In genomic region chr21:33831962-33832659, GRCh38 we compare ENCODE assay signal across 29 cellular contexts.
"Had no signal": no experiment of that assay in that cellular context is flagged by ENCODE, and none has a peak within 500 bp of the region (broad histone marks: within the 10 kb centered on the region; RNA-seq: fewer than 3 reads in every experiment).

No MANE protein-coding gene starts in this region.

- H3K27me3 ChIP-seq: esophagus muscularis mucosa, foreskin keratinocyte, heart right ventricle, ovary, sigmoid colon, stomach, suprapubic skin, transverse colon had no signal

- H3K36me3 ChIP-seq: ovary, prostate gland had no signal

- H3K36me3 Mint-ChIP-seq: activated CD8-positive, alpha-beta memory T cell treated with anti-CD3 and anti-CD28 coated beads, Interleukin-2, amount 10 ng/mL, durations not matched to agents 7 days and 5 days had no signal

- H3K4me3 ChIP-seq: esophagus muscularis mucosa, heart right ventricle, left ventricle myocardium inferior, ovary, prostate gland, sigmoid colon, stomach, suprapubic skin, transverse colon had no signal

- H3K9me3 Mint-ChIP-seq: activated B cell treated with CpG ODN at 0.5 μM for 24 hours; activated naive CD4-positive, alpha-beta T cell treated with anti-CD3 and anti-CD28 coated beads, Interleukin-2, amount 50 U/mL, for 24 hours; activated T-helper 2 cell treated with anti-CD3 and anti-CD28 coated beads, Interferon-gamma antibody, Interleukin-2, Interleukin-4, amounts not matched to agents 10 μg/mL and 5 μg/mL and 100 μg/mL, durations not matched to agents 14 hours and 24 hours and 36 hours; nephron had no signal

- H3K27ac Mint-ChIP-seq: activated B cell treated with CpG ODN at 0.5 μM for 24 hours; activated CD8-positive, alpha-beta memory T cell treated with anti-CD3 and anti-CD28 coated beads, Interleukin-2, amount 10 ng/mL, durations not matched to agents 7 days and 5 days; activated CD8-positive, alpha-beta T cell treated with anti-CD3 and anti-CD28 coated beads, Interleukin-2, amount 10 ng/mL, durations not matched to agents 7 days and 5 days; activated naive CD4-positive, alpha-beta T cell treated with anti-CD3 and anti-CD28 coated beads, Interleukin-2, amount 50 U/mL, for 24 hours; activated naive CD8-positive, alpha-beta T cell treated with anti-CD3 and anti-CD28 coated beads, Interleukin-2, amount 50 U/mL, for 24 hours; activated T-helper 2 cell treated with anti-CD3 and anti-CD28 coated beads, Interferon-gamma antibody, Interleukin-2, Interleukin-4, amounts not matched to agents 10 μg/mL and 5 μg/mL and 100 μg/mL, durations not matched to agents 14 hours and 24 hours and 36 hours; nephron; stimulated activated naive B cell treated with anti-CD40 and anti-IgM and Interleukin-4, amounts not matched to agents 10 μg/mL and 1 μg/mL and 100 μg/mL, for 72 hours had no signal

- H3K4me1 ChIP-seq: foreskin keratinocyte, prostate gland had no signal

- H3K27ac ChIP-seq: esophagus muscularis mucosa, foreskin keratinocyte, heart right ventricle, left ventricle myocardium inferior, ovary, prostate gland, sigmoid colon, suprapubic skin, transverse colon had no signal

- H3K4me1 Mint-ChIP-seq: activated B cell treated with CpG ODN at 0.5 μM for 24 hours; activated CD8-positive, alpha-beta memory T cell treated with anti-CD3 and anti-CD28 coated beads, Interleukin-2, amount 10 ng/mL, durations not matched to agents 7 days and 5 days; activated naive CD4-positive, alpha-beta T cell treated with anti-CD3 and anti-CD28 coated beads, Interleukin-2, amount 50 U/mL, for 24 hours; activated naive CD8-positive, alpha-beta T cell treated with anti-CD3 and anti-CD28 coated beads, Interleukin-2, amount 50 U/mL, for 24 hours; stimulated activated naive B cell treated with anti-CD40 and anti-IgM and Interleukin-4, amounts not matched to agents 10 μg/mL and 1 μg/mL and 100 μg/mL, for 72 hours had no signal

- H3K9me3 ChIP-seq: esophagus muscularis mucosa, heart right ventricle, left ventricle myocardium inferior, ovary, prostate gland, sigmoid colon, stomach, suprapubic skin, transverse colon had no signal

- ATAC-seq: activated CD8-positive, alpha-beta memory T cell treated with anti-CD3 and anti-CD28 coated beads, Interleukin-2, amount 10 ng/mL, durations not matched to agents 7 days and 5 days; activated CD8-positive, alpha-beta T cell treated with anti-CD3 and anti-CD28 coated beads, Interleukin-2, amount 10 ng/mL, durations not matched to agents 7 days and 5 days; activated naive CD8-positive, alpha-beta T cell treated with anti-CD3 and anti-CD28 coated beads, Interleukin-2, amount 50 U/mL, for 24 hours; foreskin keratinocyte; heart right ventricle; stimulated activated naive B cell treated with anti-CD40 and anti-IgM and Interleukin-4, amounts not matched to agents 10 μg/mL and 1 μg/mL and 100 μg/mL, for 72 hours had no signal

- H3K4me3 Mint-ChIP-seq: activated B cell treated with CpG ODN at 0.5 μM for 24 hours; activated CD8-positive, alpha-beta memory T cell treated with anti-CD3 and anti-CD28 coated beads, Interleukin-2, amount 10 ng/mL, durations not matched to agents 7 days and 5 days; activated CD8-positive, alpha-beta T cell treated with anti-CD3 and anti-CD28 coated beads, Interleukin-2, amount 10 ng/mL, durations not matched to agents 7 days and 5 days; activated naive CD4-positive, alpha-beta T cell treated with anti-CD3 and anti-CD28 coated beads, Interleukin-2, amount 50 U/mL, for 24 hours; activated naive CD8-positive, alpha-beta T cell treated with anti-CD3 and anti-CD28 coated beads, Interleukin-2, amount 50 U/mL, for 24 hours; nephron; stimulated activated naive B cell treated with anti-CD40 and anti-IgM and Interleukin-4, amounts not matched to agents 10 μg/mL and 1 μg/mL and 100 μg/mL, for 72 hours had no signal

- DNase-seq: activated B cell treated with CpG ODN at 0.5 μM for 24 hours; activated CD8-positive, alpha-beta memory T cell treated with anti-CD3 and anti-CD28 coated beads, Interleukin-2, amount 10 ng/mL, durations not matched to agents 7 days and 5 days; activated CD8-positive, alpha-beta T cell treated with anti-CD3 and anti-CD28 coated beads, Interleukin-2, amount 10 ng/mL, durations not matched to agents 7 days and 5 days; activated naive CD8-positive, alpha-beta T cell treated with anti-CD3 and anti-CD28 coated beads, Interleukin-2, amount 50 U/mL, for 24 hours; activated T-cell treated with anti-CD3 and anti-CD28 coated beads, Interleukin-2, amount 50 U/mL, for 48 hours; amygdala; caudate nucleus; foreskin keratinocyte; heart right ventricle; kidney glomerular epithelial cell; left ventricle myocardium inferior; mammary epithelial cell; ovary; retina; sigmoid colon; small intestine; stimulated activated CD4-positive, alpha-beta T cell treated with anti-CD3 and anti-CD28 coated beads, Interleukin-1b, Interleukin-23, amount 100 ng/mL, for 48 hours; stimulated activated CD4-positive, alpha-beta T cell treated with anti-CD3 and anti-CD28 coated beads, Interleukin-4, amount 100 ng/mL, for 4 hours; stimulated activated CD8-positive, alpha-beta memory T cell treated with anti-CD3 and anti-CD28 coated beads, Interleukin-4, amount 100 ng/mL, for 48 hours; stimulated activated naive B cell treated with anti-CD40 and anti-IgM and Interleukin-4, amounts not matched to agents 10 μg/mL and 1 μg/mL and 100 μg/mL, for 72 hours; stomach; T-helper 2 cell; transverse colon had no signal

- H3K27me3 Mint-ChIP-seq: activated CD8-positive, alpha-beta memory T cell treated with anti-CD3 and anti-CD28 coated beads, Interleukin-2, amount 10 ng/mL, durations not matched to agents 7 days and 5 days; activated naive CD4-positive, alpha-beta T cell treated with anti-CD3 and anti-CD28 coated beads, Interleukin-2, amount 50 U/mL, for 24 hours; activated naive CD8-positive, alpha-beta T cell treated with anti-CD3 and anti-CD28 coated beads, Interleukin-2, amount 50 U/mL, for 24 hours had no signal
